ENCODE assay signal across 11 cellular contexts in genomic region chr14:104970231-104971068, GRCh38. TPM values are rescaled to one million over a fixed set of nuclear protein-coding genes. Genes with fewer than 3 reads are reported as not detected.
DNase-seq lines count a peak whose midpoint lies in the region; ATAC-seq and TF ChIP-seq lines count a peak whose summit lies in the region.
"Had no signal": no experiment of that assay in that cellular context is flagged by ENCODE, and none has a peak within 500 bp of the region (broad histone marks: within the 10 kb centered on the region; RNA-seq: fewer than 3 reads in every experiment).

No MANE protein-coding gene starts in this region.

- H3K36me3 ChIP-seq in aorta (ENCODE audit: control insufficient read depth in 1 of 2, insufficient read depth in 2 of 2, low read length in 1 of 2), result no peaks in the 10 kb centered on the region
- H3K36me3 ChIP-seq: BLaER1 treated with 17β-estradiol and CSF1 and Interleukin-3, amounts not matched to agents 10 nM and 100 nM had no signal

- intact Hi-C loops in natural killer cell (cut with micrococcal nuclease) (loop anchor here (10.0 kb wide), 1 partner anchor 384 kb away; no protein-coding TSS in a partner anchor), aorta (cut with DNase I) (loop anchor here (5.0 kb wide), 2 partner anchors 52 to 122 kb away; partner anchors contain the start of gene CDCA4 (in 1 of the 2))

- no peak for ATAC-seq in natural killer cell treated with Interleukin-12 subunit alpha and Interleukin-12 subunit beta and Interleukin-15 and Interleukin-18, amount 100 ng/mL, for 72 hours
- ATAC-seq in natural killer cell (no peak), aorta (ENCODE audit: low FRiP score) (peak; percentile 21), GM21786 (IDR thresholded peaks at IDR 0.05; ENCODE audit: unreplicated experiment) (no peak), GM19035 (IDR thresholded peaks at IDR 0.05; ENCODE audit: unreplicated experiment) (no peak)

- no peak overlapping the region for H3K4me3 Mint-ChIP-seq in natural killer cell treated with Interleukin-12 subunit alpha and Interleukin-12 subunit beta and Interleukin-15 and Interleukin-18, amount 100 ng/mL, for 72 hours
- H3K4me3 Mint-ChIP-seq in natural killer cell, result no peak overlapping the region

- no peaks in the 10 kb centered on the region for H3K9me3 Mint-ChIP-seq in natural killer cell treated with Interleukin-12 subunit alpha and Interleukin-12 subunit beta and Interleukin-15 and Interleukin-18, amount 100 ng/mL, for 72 hours
- H3K9me3 Mint-ChIP-seq in natural killer cell, result no peaks in the 10 kb centered on the region
- H3K9me3 Mint-ChIP-seq: naive B cell had no signal

- DNase-seq in natural killer cell treated with Interleukin-12 subunit alpha and Interleukin-12 subunit beta and Interleukin-15 and Interleukin-18, amount 100 ng/mL, for 72 hours (ENCODE audit: low spot score), result peak; percentile 46
- DNase-seq in natural killer cell, result no peak
- DNase-seq in choroid plexus epithelial cell (ENCODE audit: low read depth), result peak; percentile 89
- peak; percentile 69 to 92 for DNase-seq in lung microvascular endothelial cell (ENCODE audit: low read depth in 2 of 2)
- DNase-seq in aorta, result peak; percentile 87 to 89
- DNase-seq in cerebellar nuclear complex (lab: John Stamatoyannopoulos, UW), result no peak
- DNase-seq: activated gamma-delta T cell, naive B cell had no signal

- H3K9me3 ChIP-seq in aorta (ENCODE audit: control insufficient read depth, low read length), result no peaks in the 10 kb centered on the region
- H3K9me3 ChIP-seq: BLaER1 treated with 17β-estradiol and CSF1 and Interleukin-3, amounts not matched to agents 10 nM and 100 nM had no signal

- TF ChIP-seq CTCF in natural killer cell (IDR thresholded peaks at IDR 0.05) (no peak), choroid plexus epithelial cell (conservative IDR thresholded peaks at IDR 0.05; ENCODE audit: low read depth, low read length) (no peak)

- H3K4me1 Mint-ChIP-seq in natural killer cell treated with Interleukin-12 subunit alpha and Interleukin-12 subunit beta and Interleukin-15 and Interleukin-18, amount 100 ng/mL, for 72 hours (ENCODE audit: low read depth in 2 of 2), result no peaks in the 10 kb centered on the region
- no peaks in the 10 kb centered on the region for H3K4me1 Mint-ChIP-seq in natural killer cell

- no peaks in the 10 kb centered on the region for H3K36me3 Mint-ChIP-seq in natural killer cell treated with Interleukin-12 subunit alpha and Interleukin-12 subunit beta and Interleukin-15 and Interleukin-18, amount 100 ng/mL, for 72 hours
- H3K36me3 Mint-ChIP-seq in natural killer cell, result no peaks in the 10 kb centered on the region
- H3K36me3 Mint-ChIP-seq: naive B cell had no signal

- H3K4me3 ChIP-seq in choroid plexus epithelial cell (ENCODE audit: low read depth, low read length) (no peak overlapping the region), aorta (ENCODE audit: low read length in 2 of 2) (no peak overlapping the region)
- H3K4me3 ChIP-seq: BLaER1 treated with 17β-estradiol and CSF1 and Interleukin-3, amounts not matched to agents 10 nM and 100 nM had no signal

- 89 to 90% methylated on average over 19 of the region's 19 CpGs for whole genome bisulfite sequencing in aorta, 2 donors

- no peaks in the 10 kb centered on the region for H3K27me3 ChIP-seq in aorta (ENCODE audit: control insufficient read depth in 1 of 2, insufficient read depth in 2 of 2, low read length in 1 of 2)

- no peak overlapping the region for H3K27ac ChIP-seq in aorta (ENCODE audit: low read depth in 1 of 2, low read length in 2 of 2)
- H3K27ac ChIP-seq: BLaER1 treated with 17β-estradiol and CSF1 and Interleukin-3, amounts not matched to agents 10 nM and 100 nM had no signal

- H3K4me1 ChIP-seq in aorta (ENCODE audit: control insufficient read depth in 1 of 2, insufficient read depth in 2 of 2, low read length in 2 of 2), result no peaks in the 10 kb centered on the region

- H3K27ac Mint-ChIP-seq in natural killer cell treated with Interleukin-12 subunit alpha and Interleukin-12 subunit beta and Interleukin-15 and Interleukin-18, amount 100 ng/mL, for 72 hours, result no peak overlapping the region
- H3K27ac Mint-ChIP-seq in natural killer cell, result no peak overlapping the region
- H3K27ac Mint-ChIP-seq: naive B cell had no signal

- peaks cover 0 to 5% of the 10 kb centered on the region in 2 donors for H3K27me3 Mint-ChIP-seq in natural killer cell treated with Interleukin-12 subunit alpha and Interleukin-12 subunit beta and Interleukin-15 and Interleukin-18, amount 100 ng/mL, for 72 hours
- H3K27me3 Mint-ChIP-seq in natural killer cell (ENCODE audit: low read depth in 2 of 2), result peaks cover 0 to 6% of the 10 kb centered on the region in 2 donors

RNA-seq across cellular contexts. Expression of gene AHNAK2, which starts 7.7 kb away (rescaled TPM):
- not detected for total RNA-seq in natural killer cell treated with Interleukin-12 subunit alpha and Interleukin-12 subunit beta and Interleukin-15 and Interleukin-18, amount 100 ng/mL, for 72 hours
- total RNA-seq in natural killer cell (under 1 TPM in 1 of 3 donors, not detected in 2; 0.05 TPM), lung microvascular endothelial cell (6.0 and 21.8 TPM in 2 replicates), aorta (10 to 100 TPM; 25.5 to 61.3 TPM)
- polyA plus RNA-seq in aorta, result 10 to 100 TPM in 1 of 2 donors, 1 to 10 TPM in 1; 4.6 to 10.6 TPM

RNA-seq across cellular contexts. Expression of gene CLBA1, which starts 15.1 kb away (rescaled TPM):
- 1 to 10 TPM; 1.2 to 1.5 TPM for total RNA-seq in natural killer cell treated with Interleukin-12 subunit alpha and Interleukin-12 subunit beta and Interleukin-15 and Interleukin-18, amount 100 ng/mL, for 72 hours
- total RNA-seq in natural killer cell (1 to 10 TPM; 1.2 to 1.8 (median 1.3) TPM), lung microvascular endothelial cell (3.2 and 3.5 TPM in 2 replicates), aorta (1 to 10 TPM; 2.6 to 5.1 TPM)
- 10 to 100 TPM in 1 of 2 donors, 1 to 10 TPM in 1; 1.8 to 10.2 TPM for polyA plus RNA-seq in aorta

RNA-seq across cellular contexts. Expression of gene PLD4, which starts 45.8 kb away (rescaled TPM):
- not detected for total RNA-seq in natural killer cell treated with Interleukin-12 subunit alpha and Interleukin-12 subunit beta and Interleukin-15 and Interleukin-18, amount 100 ng/mL, for 72 hours
- total RNA-seq in natural killer cell (1 to 10 TPM; 1.7 to 7.2 (median 2.9) TPM), lung microvascular endothelial cell (under 0.01 TPM in 1 of 2 replicates, not detected in the other), aorta (1 to 10 TPM in 1 of 2 donors, under 1 TPM in 1; 0.62 to 1.7 TPM)
- under 1 TPM in 1 of 2 donors, not detected in 1; 0.38 TPM for polyA plus RNA-seq in aorta

RNA-seq across cellular contexts. Expression of gene CDCA4, which starts 50.4 kb away (rescaled TPM):
- 10 to 100 TPM; 39.9 to 71.5 TPM for total RNA-seq in natural killer cell treated with Interleukin-12 subunit alpha and Interleukin-12 subunit beta and Interleukin-15 and Interleukin-18, amount 100 ng/mL, for 72 hours
- 10 to 100 TPM; 10.3 to 20.7 (median 16.6) TPM for total RNA-seq in natural killer cell
- total RNA-seq in lung microvascular endothelial cell, result 16.3 and 19.8 TPM in 2 replicates
- total RNA-seq in aorta, result 1 to 10 TPM; 4.1 to 5.9 TPM
- 1 to 10 TPM; 3.0 to 3.7 TPM for polyA plus RNA-seq in aorta

Comparison
In these comparisons a context has a peak if more than half of its experiments do, and no peak if none do; other contexts are left out.
1. DNase-seq: peak in natural killer cell treated with Interleukin-12 subunit alpha and Interleukin-12 subunit beta and Interleukin-15 and Interleukin-18, amount 100 ng/mL, for 72 hours (single experiment), choroid plexus epithelial cell (single experiment), lung microvascular endothelial cell (2 of 2) and aorta (2 of 2); none in natural killer cell (single experiment) and cerebellar nuclear complex (0 of 2).